Comparison of ENCODE assay signal across 18 cellular contexts in genomic region chr4:148359769-148360168, GRCh38.
"Had no signal": no experiment of that assay in that cellular context is flagged by ENCODE, and none has a peak within 500 bp of the region (broad histone marks: within the 10 kb centered on the region; RNA-seq: fewer than 3 reads in every experiment).

No MANE protein-coding gene starts in this region.

- H2AFZ ChIP-seq: neural progenitor cell had no signal

- H3K36me3 ChIP-seq: neural progenitor cell, prostate gland, thoracic aorta, upper lobe of right lung had no signal

- H3K4me3 ChIP-seq: mucosa of descending colon, neural progenitor cell, prostate gland, thoracic aorta, upper lobe of right lung had no signal

- ATAC-seq: foreskin keratinocyte, left ventricle myocardium superior, mucosa of descending colon, right cardiac atrium, upper lobe of right lung had no signal

- H3K9me3 ChIP-seq: mucosa of descending colon, prostate gland, thoracic aorta, upper lobe of right lung had no signal

- H3K27ac Mint-ChIP-seq: activated CD4-positive, alpha-beta T cell treated with anti-CD3 and anti-CD28 coated beads, Interleukin-2, amount 10 ng/mL, durations not matched to agents 7 days and 5 days; activated T-helper 2 cell treated with anti-CD3 and anti-CD28 coated beads, Interferon-gamma antibody, Interleukin-2, Interleukin-4, amounts not matched to agents 10 μg/mL and 5 μg/mL and 100 μg/mL, durations not matched to agents 14 hours and 24 hours and 36 hours; memory B cell; naive B cell; neural progenitor cell had no signal

- H3K4me1 Mint-ChIP-seq: neural progenitor cell had no signal

- H3K27me3 ChIP-seq: foreskin keratinocyte, neural progenitor cell, upper lobe of right lung had no signal

- H3K27me3 Mint-ChIP-seq: activated CD4-positive, alpha-beta T cell treated with anti-CD3 and anti-CD28 coated beads, Interleukin-2, amount 10 ng/mL, durations not matched to agents 7 days and 5 days; memory B cell; naive B cell had no signal

- H3K27ac ChIP-seq: epithelial cell of prostate, foreskin keratinocyte, neural progenitor cell, prostate gland, thoracic aorta, upper lobe of right lung had no signal

- H3K9me3 Mint-ChIP-seq: activated CD4-positive, alpha-beta T cell treated with anti-CD3 and anti-CD28 coated beads, Interleukin-2, amount 10 ng/mL, durations not matched to agents 7 days and 5 days; activated T-helper 2 cell treated with anti-CD3 and anti-CD28 coated beads, Interferon-gamma antibody, Interleukin-2, Interleukin-4, amounts not matched to agents 10 μg/mL and 5 μg/mL and 100 μg/mL, durations not matched to agents 14 hours and 24 hours and 36 hours; neural progenitor cell had no signal

- H3K36me3 Mint-ChIP-seq: neural progenitor cell had no signal

- H3K4me2 ChIP-seq: neural progenitor cell had no signal

- H3K4me1 ChIP-seq: foreskin keratinocyte, neural progenitor cell, prostate gland, upper lobe of right lung had no signal

- H3K9ac ChIP-seq: neural progenitor cell had no signal

- H3K4me3 Mint-ChIP-seq: activated CD4-positive, alpha-beta T cell treated with anti-CD3 and anti-CD28 coated beads, Interleukin-2, amount 10 ng/mL, durations not matched to agents 7 days and 5 days; memory B cell; naive B cell; neural progenitor cell had no signal

- DNase-seq: activated CD4-positive, alpha-beta T cell treated with anti-CD3 and anti-CD28 coated beads, Interleukin-2, amount 10 ng/mL, durations not matched to agents 7 days and 5 days; activated naive CD4-positive, alpha-beta T cell treated with Interleukin-2 at 50 U/mL for 16 hours; amygdala; foreskin keratinocyte; hippocampal formation; left ventricle myocardium superior; mucosa of descending colon; naive B cell; right cardiac atrium; T-helper 1 cell; T1000; upper lobe of right lung had no signal
